11 cellular contexts compared by ENCODE assay signal in genomic region chr12:78035913-78036658, GRCh38.
A peak's percentile ranks its signal among the peaks of the same experiment; 100 is the strongest.
DNase-seq lines count a peak whose midpoint lies in the region; ATAC-seq and TF ChIP-seq lines count a peak whose summit lies in the region.
"Had no signal": no experiment of that assay in that cellular context is flagged by ENCODE, and none has a peak within 500 bp of the region (broad histone marks: within the 10 kb centered on the region; RNA-seq: fewer than 3 reads in every experiment).

No MANE protein-coding gene starts in this region.

- peak overlapping the region; percentile 8 for H3K4me3 Mint-ChIP-seq in type B pancreatic cell

- peaks cover 0 to 3% of the 10 kb centered on the region in 2 donors for H3K9me3 ChIP-seq in left lung
- H3K9me3 ChIP-seq in prostate gland = no peaks in the 10 kb centered on the region

- H3K4me1 Mint-ChIP-seq in type B pancreatic cell (ENCODE audit: unreplicated experiment) = peaks cover 9% of the 10 kb centered on the region

- H3K36me3 Mint-ChIP-seq in type B pancreatic cell = peaks cover 3% of the 10 kb centered on the region

- no peak for ATAC-seq in left lung

- H3K4me1 ChIP-seq in left lung = no peaks in the 10 kb centered on the region
- no peaks in the 10 kb centered on the region for H3K4me1 ChIP-seq in prostate gland (replicated peaks)

- TF ChIP-seq POLR2A in prostate gland (IDR thresholded peaks at IDR 0.05) = no peak

- H3K27me3 ChIP-seq in left lung = no peaks in the 10 kb centered on the region
- no peaks in the 10 kb centered on the region for H3K27me3 ChIP-seq in prostate gland (replicated peaks; ENCODE audit: insufficient read depth)

- DNase-seq in SHP77 (lab: John Stamatoyannopoulos, UW) = peak; percentile 36 to 47
- no peak for DNase-seq in SHP77 treated with DMSO at 0.1 percent for 48 hours (lab: John Stamatoyannopoulos, UW)
- peak; percentile 78 for DNase-seq in cerebellar cortex (ENCODE audit: low spot score)
- DNase-seq in left lung = peak; percentile 23 to 30
- no peak for DNase-seq in type B pancreatic cell (ENCODE audit: extremely low spot score, unreplicated experiment)
- no peak for DNase-seq in NCI-H2029 treated with DMSO at 0.1 percent for 48 hours (lab: John Stamatoyannopoulos, UW)
- no peak for DNase-seq in NCI-H82 (lab: John Stamatoyannopoulos, UW)
- DNase-seq in prostate gland (ENCODE audit: low spot score) = no peak
- DNase-seq: activated effector memory CD4-positive, alpha-beta T cell treated with Interleukin-2 at 50 U/mL for 16 hours; stimulated activated CD4-positive, alpha-beta T cell treated with anti-CD3 and anti-CD28 coated beads, Interleukin-4, amount 100 ng/mL, for 4 hours had no signal

- H3K36me3 ChIP-seq in left lung (no peaks in the 10 kb centered on the region), prostate gland (no peaks in the 10 kb centered on the region)

- peak overlapping the region in 1 of 2 donors; percentile 8 for H3K27ac ChIP-seq in left lung
- H3K27ac ChIP-seq in prostate gland = no peak overlapping the region
- H3K27ac ChIP-seq: epithelial cell of prostate had no signal

- 63% methylated on average over 15 of the region's 15 CpGs for WGBS in prostate gland

- H3K4me3 ChIP-seq in left lung = peak overlapping the region; percentile 3 to 18
- no peak overlapping the region for H3K4me3 ChIP-seq in prostate gland

- intact Hi-C loops in left lung (cut with DNase I) = no loop called here
- intact Hi-C loops in prostate gland (cut with DNase I) = no loop called here

- peaks cover 4% of the 10 kb centered on the region for H3K27me3 Mint-ChIP-seq in type B pancreatic cell

- TF ChIP-seq CTCF in left lung (IDR thresholded peaks at IDR 0.05) (no peak), type B pancreatic cell (conservative IDR thresholded peaks at IDR 0.05) (no peak), prostate gland (IDR thresholded peaks at IDR 0.05) (no peak)

- peak overlapping the region; percentile 0 for H3K27ac Mint-ChIP-seq in type B pancreatic cell

- no peaks in the 10 kb centered on the region for H3K9me3 Mint-ChIP-seq in type B pancreatic cell

Comparison
In these comparisons a context has a peak if more than half of its experiments do, and no peak if none do; other contexts are left out.
1. DNase-seq: peak in SHP77 (2 of 2), cerebellar cortex (single experiment) and left lung (2 of 2); none in SHP77 treated with DMSO at 0.1 percent for 48 hours (single experiment), type B pancreatic cell (single experiment), NCI-H2029 treated with DMSO at 0.1 percent for 48 hours (single experiment), NCI-H82 (single experiment) and prostate gland (single experiment).
2. H3K4me3 ChIP-seq: peak in left lung (2 of 2); none in prostate gland (0 of 2).